ENCODE assay signal across 9 cellular contexts in genomic region chr11:17388609-17389204, GRCh38. TPM values are rescaled to one million over a fixed set of nuclear protein-coding genes. Genes with fewer than 3 reads are reported as not detected.
DNase-seq lines count a peak whose midpoint lies in the region; ATAC-seq and TF ChIP-seq lines count a peak whose summit lies in the region.
"Had no signal": no experiment of that assay in that cellular context is flagged by ENCODE, and none has a peak within 500 bp of the region (broad histone marks: within the 10 kb centered on the region; RNA-seq: fewer than 3 reads in every experiment).

Gene KCNJ11 (minus strand): TSS chr11:17388659. CDS start chr11:17388091, 568 bp downstream.

- peaks cover 8% of the 10 kb centered on the region; the same call in 1 of the 2 replicates for H3F3A ChIP-seq in DOHH2 (ENCODE audit: control insufficient read depth, insufficient read depth)

- H3K9me3 ChIP-seq in DOHH2 (ENCODE audit: control insufficient read depth, insufficient read depth, low read length) (peaks cover 5% of the 10 kb centered on the region; the same call in 1 of the 2 replicates), Karpas-422 (ENCODE audit: low read length) (no peaks in the 10 kb centered on the region), left lung (no peaks in the 10 kb centered on the region), thyroid gland (no peaks in the 10 kb centered on the region)

- peak; percentile 45 for DNase-seq in Karpas-422
- no peak for DNase-seq in left lung
- peak; percentile 48 to 51 for DNase-seq in thyroid gland
- no peak for DNase-seq in superior temporal gyrus (ENCODE audit: extremely low spot score)

- H3K4me1 ChIP-seq in DOHH2 (ENCODE audit: control insufficient read depth, low read length) = peaks cover 56% of the 10 kb centered on the region
- H3K4me1 ChIP-seq in Karpas-422 (ENCODE audit: low read length) = peaks cover 31% of the 10 kb centered on the region
- peaks cover 0 to 19% of the 10 kb centered on the region in 2 donors for H3K4me1 ChIP-seq in left lung
- H3K4me1 ChIP-seq in thyroid gland = peaks cover 17 to 30% of the 10 kb centered on the region in 2 donors

- peaks cover 0 to 5% (median 0%) of the 10 kb centered on the region in 5 experiments for H3K9me3 Mint-ChIP-seq in brain

- H4K20me1 ChIP-seq in DOHH2 (ENCODE audit: control insufficient read depth, insufficient read depth, low read depth, low read length) (0 out of 2 replicates have a peak, but pooled peaks cover under 1% of the 10 kb centered on the region), Karpas-422 (ENCODE audit: insufficient read depth, low read depth, low read length) (no peaks in the 10 kb centered on the region; the same call in 1 of the 2 replicates)

- peak within 1 kb of the TSS; percentile 88 for H3K4me2 ChIP-seq in DOHH2 (ENCODE audit: low read length)
- H3K4me2 ChIP-seq in Karpas-422 (ENCODE audit: low read depth, low read length, poor library complexity, severe bottlenecking) = peak within 1 kb of the TSS; percentile 74

- peaks cover 3% of the 10 kb centered on the region for H3K27me3 Mint-ChIP-seq in brain

- H3K4me1 Mint-ChIP-seq in brain = peaks cover 39% of the 10 kb centered on the region

- intact Hi-C loops in left lung (cut with DNase I) (loop anchor here in 1 of 2 donors (10.0 kb wide), 1 partner anchor 116 kb away; no protein-coding TSS in a partner anchor), thyroid gland (cut with DNase I) (no loop called here)

- no peak for TF ChIP-seq POLR2A in thyroid gland (IDR thresholded peaks at IDR 0.05)

- H3K9ac ChIP-seq in Karpas-422 (ENCODE audit: low read length) = peak within 1 kb of the TSS; percentile 52

- no peaks in the 10 kb centered on the region for H3K79me2 ChIP-seq in DOHH2 (ENCODE audit: control insufficient read depth, low read length)
- H3K79me2 ChIP-seq in Karpas-422 (ENCODE audit: low read length) = no peaks in the 10 kb centered on the region

- H3K27me3 ChIP-seq in DOHH2 (ENCODE audit: control insufficient read depth, low read length) (no peaks in the 10 kb centered on the region), Karpas-422 (ENCODE audit: low read length) (no peaks in the 10 kb centered on the region), left lung (peaks cover 0 to 26% of the 10 kb centered on the region in 2 donors), thyroid gland (no peaks in the 10 kb centered on the region)

- H2AFZ ChIP-seq in Karpas-422 (ENCODE audit: low read length) = 0 out of 2 replicates have a peak within 1 kb of the TSS, but pooled peaks have one; percentile 76

- TF ChIP-seq CTCF in DOHH2 (IDR thresholded peaks at IDR 0.05; ENCODE audit: low read depth, low read length, poor library complexity, severe bottlenecking) = peak; percentile 16
- no peak for TF ChIP-seq CTCF in brain (conservative IDR thresholded peaks at IDR 0.05)
- no peak for TF ChIP-seq CTCF in left lung (IDR thresholded peaks at IDR 0.05)
- TF ChIP-seq CTCF in thyroid gland (IDR thresholded peaks at IDR 0.05) = no peak

- WGBS in thyroid gland, 2 donors = 4 to 5% methylated on average over 21 to 28 of the region's 53 CpGs

- H3K36me3 Mint-ChIP-seq in brain = peaks cover 8% of the 10 kb centered on the region

- peak within 1 kb of the TSS; percentile 82 to 87 (median 84) for H3K4me3 Mint-ChIP-seq in brain

- H3K27ac Mint-ChIP-seq in brain = peak within 1 kb of the TSS in 3 of 5 experiments; percentile 66 to 84 (median 77)

- H3K9me2 ChIP-seq in DOHH2 (replicated peaks; ENCODE audit: control insufficient read depth, low read length) = no peaks in the 10 kb centered on the region
- H3K9me2 ChIP-seq in Karpas-422 (replicated peaks; ENCODE audit: insufficient read depth, low read length) = no peaks in the 10 kb centered on the region

- peak within 1 kb of the TSS; percentile 51 for H3K27ac ChIP-seq in DOHH2 (ENCODE audit: low read depth, low read length)
- no peak within 1 kb of the TSS for H3K27ac ChIP-seq in Karpas-422 (ENCODE audit: low read length)
- H3K27ac ChIP-seq in left lung = no peak within 1 kb of the TSS
- peak within 1 kb of the TSS; percentile 19 to 66 (median 63) for H3K27ac ChIP-seq in thyroid gland

- peak; percentile 39 for ATAC-seq in GM21528 (IDR thresholded peaks at IDR 0.05; ENCODE audit: low FRiP score, unreplicated experiment)
- ATAC-seq in left lung = peak; percentile 10
- ATAC-seq in HG03457 (IDR thresholded peaks at IDR 0.05; ENCODE audit: unreplicated experiment) = no peak

- H3K4me3 ChIP-seq in DOHH2 (ENCODE audit: low read length) (peak within 1 kb of the TSS; percentile 84), Karpas-422 (ENCODE audit: low read length) (peak within 1 kb of the TSS; percentile 66; the same call in 1 of the 2 replicates), left lung (peak within 1 kb of the TSS; percentile 19 to 53), thyroid gland (replicated peaks in 1 of 3) (peak within 1 kb of the TSS; percentile 19 to 49 (median 36))

- no peaks in the 10 kb centered on the region for H3K36me3 ChIP-seq in DOHH2 (ENCODE audit: control insufficient read depth, low read length)
- no peaks in the 10 kb centered on the region for H3K36me3 ChIP-seq in Karpas-422 (ENCODE audit: insufficient read depth, low read length)
- no peaks in the 10 kb centered on the region for H3K36me3 ChIP-seq in left lung
- no peaks in the 10 kb centered on the region for H3K36me3 ChIP-seq in thyroid gland

RNA-seq across cellular contexts. Expression of gene KCNJ11, which starts in this region (rescaled TPM):
- 0.26 and 0.58 TPM in 2 replicates for total RNA-seq in Karpas-422 (2014; rRNA removed; shearing (Covaris generic); ENCODE audit: low replicate concordance)
- polyA plus RNA-seq in brain (ENCODE audit: insufficient read depth, low read depth, low replicate concordance) = 21.1 TPM
- total RNA-seq in left lung = 1 to 10 TPM; 1.8 to 7.2 TPM
- 10 to 100 TPM in 3 of 4 donors, 1 to 10 TPM in 1; 7.3 to 18.9 (median 15.9) TPM for total RNA-seq in thyroid gland
- total RNA-seq: SK-MEL-5 had no signal

Comparison
In these comparisons a context has a peak if more than half of its experiments do, and no peak if none do; other contexts are left out.
1. Peak in DNase-seq, H3K4me3 ChIP-seq, H3K9ac ChIP-seq and H3K4me2 ChIP-seq in Karpas-422; RNA of the gene not detected or under 1 TPM.
2. H3K27ac ChIP-seq: peak in DOHH2 (single experiment) and thyroid gland (3 of 3); none in Karpas-422 (single experiment) and left lung (0 of 2).
3. DNase-seq: peak in thyroid gland (2 of 2); none in left lung (0 of 2) and superior temporal gyrus (single experiment).
4. Peak in every context shown above with its lines, with median percentiles within 50 percentile points of each other: H3K4me3 ChIP-seq.